ENCODE assay signal across 23 cellular contexts in genomic region chr7:41415473-41416207, GRCh38.
"Had no signal": no experiment of that assay in that cellular context is flagged by ENCODE, and none has a peak within 500 bp of the region (broad histone marks: within the 10 kb centered on the region; RNA-seq: fewer than 3 reads in every experiment).

No MANE protein-coding gene starts in this region.

- H3K4me1 ChIP-seq: esophagus muscularis mucosa, heart right ventricle, left ventricle myocardium inferior, prostate gland, right atrium auricular region, suprapubic skin, tibial nerve had no signal

- H3K36me3 Mint-ChIP-seq: activated naive CD4-positive, alpha-beta T cell treated with anti-CD3 and anti-CD28 coated beads, Interleukin-2, amount 50 U/mL, for 72 hours; brain; natural killer cell treated with Interleukin-12 subunit alpha and Interleukin-12 subunit beta and Interleukin-15 and Interleukin-18, amount 100 ng/mL, for 72 hours; stimulated activated effector memory CD8-positive, alpha-beta T cell treated with anti-CD3 and anti-CD28 coated beads, Interleukin-12 subunit alpha, Interleukin-12 subunit beta, amount 100 ng/mL, for 72 hours; WTC11 had no signal

- H3K4me3 Mint-ChIP-seq: brain; natural killer cell treated with Interleukin-12 subunit alpha and Interleukin-12 subunit beta and Interleukin-15 and Interleukin-18, amount 100 ng/mL, for 72 hours; stimulated activated effector memory CD8-positive, alpha-beta T cell treated with anti-CD3 and anti-CD28 coated beads, Interleukin-12 subunit alpha, Interleukin-12 subunit beta, amount 100 ng/mL, for 72 hours; stimulated activated naive CD8-positive, alpha-beta T cell treated with anti-CD3 and anti-CD28 coated beads, Interleukin-15, amount 100 ng/mL, for 72 hours; T-helper 1 cell treated with Interleukin-12 subunit alpha and Interleukin-12 subunit beta and Interleukin-4 antibody, amounts not matched to agents 30 μg/mL and 1 μg/mL, for 36 hours; WTC11 had no signal

- H3K9me3 ChIP-seq: neutrophil, ovary, prostate gland, suprapubic skin had no signal

- H3K27me3 Mint-ChIP-seq: brain; natural killer cell treated with Interleukin-12 subunit alpha and Interleukin-12 subunit beta and Interleukin-15 and Interleukin-18, amount 100 ng/mL, for 72 hours; stimulated activated naive CD8-positive, alpha-beta T cell treated with anti-CD3 and anti-CD28 coated beads, Interleukin-15, amount 100 ng/mL, for 72 hours had no signal

- H3K27me3 ChIP-seq: esophagus muscularis mucosa, heart right ventricle, neutrophil, ovary, right atrium auricular region, suprapubic skin, tibial nerve had no signal

- DNase-seq: activated gamma-delta T cell treated with Interleukin-2 at 50 U/mL for 16 hours; activated T-cell treated with anti-CD3 and anti-CD28 coated beads, Interleukin-2, amount 50 U/mL, for 1 hour; aorta; central memory CD4-positive, alpha-beta T cell; effector memory CD4-positive, alpha-beta T cell; heart right ventricle; left ventricle myocardium inferior; ovary; stimulated activated CD4-positive, alpha-beta T cell treated with anti-CD3 and anti-CD28 coated beads, Interleukin-1b, Interleukin-23, amount 100 ng/mL, for 48 hours; stimulated activated naive CD8-positive, alpha-beta T cell treated with anti-CD3 and anti-CD28 coated beads, Interleukin-15, amount 100 ng/mL, for 72 hours; T1000 had no signal

- H3K27ac Mint-ChIP-seq: activated naive CD4-positive, alpha-beta T cell treated with anti-CD3 and anti-CD28 coated beads, Interleukin-2, amount 50 U/mL, for 72 hours; brain; natural killer cell treated with Interleukin-12 subunit alpha and Interleukin-12 subunit beta and Interleukin-15 and Interleukin-18, amount 100 ng/mL, for 72 hours; stimulated activated effector memory CD8-positive, alpha-beta T cell treated with anti-CD3 and anti-CD28 coated beads, Interleukin-12 subunit alpha, Interleukin-12 subunit beta, amount 100 ng/mL, for 72 hours; stimulated activated naive CD8-positive, alpha-beta T cell treated with anti-CD3 and anti-CD28 coated beads, Interleukin-15, amount 100 ng/mL, for 72 hours; T-helper 1 cell treated with Interleukin-12 subunit alpha and Interleukin-12 subunit beta and Interleukin-4 antibody, amounts not matched to agents 30 μg/mL and 1 μg/mL, for 36 hours; WTC11 had no signal

- H3K36me3 ChIP-seq: esophagus muscularis mucosa, heart right ventricle, left ventricle myocardium inferior, neutrophil, ovary, prostate gland, right atrium auricular region, suprapubic skin, tibial nerve had no signal

- H3K4me3 ChIP-seq: esophagus muscularis mucosa, heart right ventricle, left ventricle myocardium inferior, ovary, prostate gland, right atrium auricular region, suprapubic skin, tibial nerve had no signal

- H3K27ac ChIP-seq: esophagus muscularis mucosa, heart right ventricle, left ventricle myocardium inferior, neutrophil, ovary, prostate gland, right atrium auricular region, suprapubic skin, tibial nerve had no signal

- H3K4me1 Mint-ChIP-seq: brain; stimulated activated effector memory CD8-positive, alpha-beta T cell treated with anti-CD3 and anti-CD28 coated beads, Interleukin-12 subunit alpha, Interleukin-12 subunit beta, amount 100 ng/mL, for 72 hours; stimulated activated naive CD8-positive, alpha-beta T cell treated with anti-CD3 and anti-CD28 coated beads, Interleukin-15, amount 100 ng/mL, for 72 hours had no signal
